ENCODE assay signal across 8 cellular contexts in genomic region chr2:164992818-164993217, GRCh38. TPM values are rescaled to one million over a fixed set of nuclear protein-coding genes. Genes with fewer than 3 reads are reported as not detected.
DNase-seq lines count a peak whose midpoint lies in the region; ATAC-seq and TF ChIP-seq lines count a peak whose summit lies in the region.

No MANE protein-coding gene starts in this region.

- TF ChIP-seq CTCF in foreskin fibroblast (IDR thresholded peaks at IDR 0.05; ENCODE audit: low read depth, low read length) (peak; percentile 19), progenitor cell of endocrine pancreas (IDR thresholded peaks at IDR 0.05; ENCODE audit: unreplicated experiment) (peak; percentile 66)

- peaks cover 10% of the 10 kb centered on the region for H3K4me1 Mint-ChIP-seq in progenitor cell of endocrine pancreas (ENCODE audit: low read depth)

- H3K27ac Mint-ChIP-seq in progenitor cell of endocrine pancreas, result no peak overlapping the region

- peaks cover 3% of the 10 kb centered on the region for H3K36me3 Mint-ChIP-seq in progenitor cell of endocrine pancreas (ENCODE audit: insufficient read depth)

- H3K4me3 Mint-ChIP-seq in progenitor cell of endocrine pancreas (ENCODE audit: low read depth), result no peak overlapping the region

- ATAC-seq in GM19351 (IDR thresholded peaks at IDR 0.05; ENCODE audit: unreplicated experiment) (peak; percentile 81), HG03378 (IDR thresholded peaks at IDR 0.05; ENCODE audit: unreplicated experiment) (peak; percentile 78)

- H3K4me3 ChIP-seq in foreskin fibroblast (ENCODE audit: low read depth in 1 of 2, low read length in 2 of 2), result no peak overlapping the region

- H3K27me3 Mint-ChIP-seq in progenitor cell of endocrine pancreas, result no peaks in the 10 kb centered on the region

- H3K9me3 Mint-ChIP-seq in progenitor cell of endocrine pancreas (ENCODE audit: low read depth), result peaks cover 9% of the 10 kb centered on the region

- peak; percentile 54 for DNase-seq in DMS114 treated with DMSO at 0.1 percent for 48 hours (lab: John Stamatoyannopoulos, UW; ENCODE audit: unreplicated experiment)
- peak; percentile 67 for DNase-seq in NCI-H446 treated with DMSO at 0.1 percent for 48 hours (lab: John Stamatoyannopoulos, UW)
- peak; percentile 10 for DNase-seq in activated CD8-positive, alpha-beta memory T cell treated with anti-CD3 and anti-CD28 coated beads, Interleukin-2, amount 50 U/mL, for 1 hour (ENCODE audit: extremely low read depth)
- peak; percentile 77 to 92 for DNase-seq in foreskin fibroblast
- DNase-seq in progenitor cell of endocrine pancreas (ENCODE audit: low spot score, unreplicated experiment), result peak; percentile 21
- no peak for DNase-seq in NK-92 (lab: John Stamatoyannopoulos, UW; ENCODE audit: unreplicated experiment)

RNA-seq across cellular contexts. Expression of gene SLC38A11, which starts 37.5 kb away (rescaled TPM):
- total RNA-seq in progenitor cell of endocrine pancreas, result 16.6 and 20.1 TPM in 2 replicates
